In genomic region chr14:35061107-35061791, GRCh38 we compare ENCODE assay signal across 7 cellular contexts. TPM values are rescaled to one million over a fixed set of nuclear protein-coding genes. Genes with fewer than 3 reads are reported as not detected.
DNase-seq lines count a peak whose midpoint lies in the region; ATAC-seq and TF ChIP-seq lines count a peak whose summit lies in the region.
"Not testable (repeated sequence)": the region's sequence is repeated elsewhere in the genome, so short reads cannot be mapped to it uniquely, and the experiment has no call there.

No MANE protein-coding gene starts in this region.

- H3K36me3 ChIP-seq in H7 (replicated peaks; ENCODE audit: control insufficient read depth, insufficient read depth, low read length) = not testable (repeated sequence)

- not testable (repeated sequence) for H3K27me3 ChIP-seq in H7 (ENCODE audit: control insufficient read depth, insufficient read depth, low read length)

- peaks cover 20% of the 10 kb centered on the region for H3K4me1 Mint-ChIP-seq in WTC11
- not testable (repeated sequence) for H3K4me1 Mint-ChIP-seq in osteocyte (ENCODE audit: unreplicated experiment)

- not testable (repeated sequence) for TF ChIP-seq CTCF in WTC11 (IDR thresholded peaks at IDR 0.05); choroid plexus epithelial cell (conservative IDR thresholded peaks at IDR 0.05; ENCODE audit: low read depth, low read length); osteocyte (IDR thresholded peaks at IDR 0.05)

- POLR2A ChIA-PET in WTC11 (lab: Charles Lee) = interaction anchor here (0.6 to 1.6 kb wide), 2 partner anchors 15 to 58 kb away, joined by 4 to 6 read pairs; partner anchors contain the start of gene FAM177A1

- not testable (repeated sequence) for H3K27me3 Mint-ChIP-seq in WTC11 (ENCODE audit: low read depth); osteocyte (ENCODE audit: unreplicated experiment)

- H3K4me3 ChIP-seq in H7 (ENCODE audit: insufficient read depth, low read depth, low read length); choroid plexus epithelial cell (ENCODE audit: low read depth, low read length): not testable (repeated sequence)

- CTCF ChIA-PET in WTC11 (lab: Charles Lee) = interaction anchor here (0.9 kb wide), 1 partner anchor 15 kb away, joined by 7 read pairs; the partner anchor contains the start of gene FAM177A1

- H3K27ac Mint-ChIP-seq in WTC11 (peak overlapping the region; percentile 83), osteocyte (ENCODE audit: unreplicated experiment) (peak overlapping the region; percentile 15)

- not testable (repeated sequence) for H3K9me3 Mint-ChIP-seq in WTC11; osteocyte (ENCODE audit: unreplicated experiment)

- intact Hi-C loops in Right ventricle myocardium inferior (cut with DNase I) = not testable (repeated sequence)

- DNase-seq in H7 = peak; percentile 47
- DNase-seq in NCI-H2029 (lab: John Stamatoyannopoulos, UW) = peak; percentile 61
- DNase-seq in WTC11 (ENCODE audit: low spot score) = peak; percentile 52
- DNase-seq in choroid plexus epithelial cell (ENCODE audit: low read depth) = peak; percentile 13
- not testable (repeated sequence) for DNase-seq in Right ventricle myocardium inferior (ENCODE audit: missing footprints); osteocyte (ENCODE audit: extremely low spot score, unreplicated experiment)
- DNase-seq in kidney glomerular epithelial cell (lab: John Stamatoyannopoulos, UW) = peak; percentile 1

- ATAC-seq in WTC11 = peak; percentile 98
- peak; percentile 68 for ATAC-seq in Right ventricle myocardium inferior

- peak overlapping the region; percentile 41 for H3K4me3 Mint-ChIP-seq in WTC11
- H3K4me3 Mint-ChIP-seq in osteocyte (ENCODE audit: unreplicated experiment) = not testable (repeated sequence)

- H3K36me3 Mint-ChIP-seq in WTC11 (peaks cover 16% of the 10 kb centered on the region), osteocyte (ENCODE audit: unreplicated experiment) (peaks cover 29% of the 10 kb centered on the region)

RNA-seq across cellular contexts. Expression of gene FAM177A1, which starts 15.2 kb away (rescaled TPM):
- 37.3 and 43.0 TPM in 2 replicates for total RNA-seq in H7 (2014; rRNA removed; shearing (Covaris generic))
- total RNA-seq in WTC11 (2021) = 36.8 to 44.7 TPM (median 44.3 TPM) in 3 replicates
- total RNA-seq in Right ventricle myocardium inferior = 66.5 TPM
- 68.3 and 76.5 TPM in 2 replicates for total RNA-seq in osteocyte
